ENCODE assay signal across 8 cellular contexts in the genomic region with DNA sequence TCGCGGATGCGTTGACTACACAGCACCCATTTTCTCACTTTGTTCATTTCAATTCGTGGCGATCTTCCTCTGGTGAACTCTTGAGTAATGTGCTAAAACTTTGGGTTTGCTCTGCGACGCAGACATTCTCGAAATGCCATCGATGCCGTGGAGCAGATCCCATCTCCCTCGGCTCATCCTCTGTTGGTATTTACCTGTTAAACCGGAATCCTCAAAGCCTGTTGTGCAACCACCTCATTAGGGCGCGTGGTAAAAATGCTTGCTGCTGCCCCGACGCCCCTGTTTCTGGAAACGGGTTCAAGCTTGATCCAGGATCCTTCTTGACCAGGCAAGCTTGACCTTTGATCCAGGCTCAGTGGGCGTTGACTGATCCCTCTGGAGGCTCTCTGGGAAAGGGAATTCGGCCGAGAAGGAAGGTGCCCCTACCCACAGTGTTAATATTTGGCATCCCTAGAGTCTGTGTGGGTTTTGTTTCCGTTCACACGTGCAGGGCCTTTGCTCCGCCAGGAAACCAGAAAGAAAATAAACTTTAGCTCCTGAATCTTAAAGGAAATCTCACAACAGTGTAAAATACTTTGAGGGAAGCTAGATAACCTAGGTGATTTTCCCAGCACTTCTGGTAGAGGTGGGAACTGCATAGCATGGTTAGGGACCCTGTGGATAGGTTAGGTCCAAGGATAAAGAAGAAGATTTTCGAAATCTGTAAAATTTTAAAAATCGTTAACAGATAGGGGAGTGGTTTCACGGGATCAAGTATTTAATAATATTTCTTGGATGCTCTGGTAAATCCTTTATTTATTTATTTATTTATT. TPM values are rescaled to one million over a fixed set of nuclear protein-coding genes. Genes with fewer than 3 reads are reported as not detected.
DNase-seq lines count a peak whose midpoint lies in the region; ATAC-seq and TF ChIP-seq lines count a peak whose summit lies in the region.

No MANE protein-coding gene starts in this region.

- TF ChIP-seq POLR2A in sigmoid colon (IDR thresholded peaks at IDR 0.05), result no peak

- TF ChIP-seq CTCF in AG10803 (conservative IDR thresholded peaks at IDR 0.05; ENCODE audit: low read length) (peak; percentile 27; the same call in 1 of the 2 replicates), sigmoid colon (IDR thresholded peaks at IDR 0.05) (no peak)

- TF ChIP-seq EP300 in sigmoid colon (IDR thresholded peaks at IDR 0.05), result no peak

- peak; percentile 64 for DNase-seq in AG10803 (ENCODE audit: low read depth)
- DNase-seq in OCI-M1 (lab: John Stamatoyannopoulos, UW), result peak; percentile 77
- peak; percentile 20 for DNase-seq in iPS DF 19.7 (ENCODE audit: low read depth, low spot score)
- no peak for DNase-seq in sigmoid colon

- no peaks in the 10 kb centered on the region for H3K36me3 ChIP-seq in sigmoid colon

- no peaks in the 10 kb centered on the region for H3K9me3 ChIP-seq in sigmoid colon

- H3K4me3 ChIP-seq in AG10803 (ENCODE audit: low read length) (peak overlapping the region; percentile 87), sigmoid colon (peak overlapping the region; percentile 57 to 98 (median 76))

- H3K27ac ChIP-seq in angular gyrus (ENCODE audit: low read depth, low read length), result peak overlapping the region; percentile 98
- H3K27ac ChIP-seq in sigmoid colon, result peak overlapping the region; percentile 90 to 100 (median 98)

- WGBS in sigmoid colon, 2 donors, result 1% methylated on average over 26 of the region's 26 CpGs

- no peaks in the 10 kb centered on the region for H3K27me3 ChIP-seq in sigmoid colon

- intact Hi-C loops in sigmoid colon (cut with DNase I), result loop anchor here (2.0 to 10.0 kb wide), 3 partner anchors 47 to 377 kb away; partner anchors contain the start of gene KCTD15

- ATAC-seq in GM21515 (IDR thresholded peaks at IDR 0.05; ENCODE audit: unreplicated experiment) (peak; percentile 7), GM21619 (IDR thresholded peaks at IDR 0.05; ENCODE audit: unreplicated experiment) (no peak), GM18519 (IDR thresholded peaks at IDR 0.05; ENCODE audit: low FRiP score, unreplicated experiment) (no peak)

- peaks cover 0 to 61% (median 57%) of the 10 kb centered on the region in 4 donors for H3K4me1 ChIP-seq in sigmoid colon

RNA-seq across cellular contexts. Expression of gene LSM14A, which starts 1.0 kb away (rescaled TPM):
- total RNA-seq in sigmoid colon, result 100 to 1,000 TPM; 104 to 149 (median 123) TPM
- 10 to 100 TPM; 66.6 to 94.2 (median 79.3) TPM for polyA plus RNA-seq in sigmoid colon
